Comparison of ENCODE assay signal across 9 cellular contexts in the genomic region with DNA sequence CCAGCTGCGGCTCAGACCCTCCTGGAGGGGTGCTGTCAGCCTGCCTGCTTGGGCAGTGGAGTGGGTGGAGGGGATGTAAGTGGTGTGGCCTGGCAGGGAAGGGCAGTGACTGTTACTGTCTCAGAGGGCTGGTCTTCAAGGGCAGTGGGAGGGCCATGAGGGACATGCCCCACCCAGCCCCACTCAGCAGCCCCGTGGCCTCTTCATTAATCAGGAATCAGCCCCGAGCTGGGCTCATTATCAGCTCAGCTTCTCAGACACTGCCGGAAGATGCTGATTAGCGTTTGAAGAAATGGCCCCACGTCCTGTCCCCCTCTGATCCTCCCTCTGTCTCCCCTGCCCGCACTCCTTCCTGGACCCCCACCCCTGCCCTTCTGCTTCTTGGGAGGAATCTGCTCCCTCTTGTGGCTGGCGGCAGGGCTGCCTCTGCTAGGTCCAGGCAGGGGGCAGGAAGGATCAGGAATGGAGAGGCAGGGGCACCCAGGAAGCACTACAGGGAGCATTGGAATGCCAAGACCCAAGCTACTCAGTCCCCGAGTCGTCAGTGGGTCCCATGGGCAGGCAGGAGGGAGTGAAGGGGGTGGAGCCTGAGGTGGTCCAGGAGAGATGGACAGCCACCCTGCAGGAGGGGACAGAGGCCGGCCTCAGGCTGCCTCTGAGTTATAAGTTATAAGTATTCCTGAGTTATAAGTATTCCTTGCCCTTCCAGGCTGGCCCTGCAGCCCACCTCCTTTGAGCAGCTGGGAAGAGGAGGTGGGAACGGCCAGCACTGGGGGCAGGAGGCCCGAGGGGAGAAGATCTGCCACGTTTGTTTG. TPM values are rescaled to one million over a fixed set of nuclear protein-coding genes. Genes with fewer than 3 reads are reported as not detected.
DNase-seq lines count a peak whose midpoint lies in the region; ATAC-seq and TF ChIP-seq lines count a peak whose summit lies in the region.
"Had no signal": no experiment of that assay in that cellular context is flagged by ENCODE, and none has a peak within 500 bp of the region (broad histone marks: within the 10 kb centered on the region; RNA-seq: fewer than 3 reads in every experiment).

No MANE protein-coding gene starts in this region.

- POLR2A ChIA-PET in PC-9 (lab: Charles Lee; ENCODE audit: unreplicated experiment), result interaction anchor here (0.6 to 1.2 kb wide), 4 partner anchors 10 to 133 kb away, joined by 3 to 6 read pairs (median 4); no protein-coding TSS in a partner anchor

- CTCF ChIA-PET in PC-9 (lab: Charles Lee), result interaction anchor here (0.5 to 1.5 kb wide), 11 partner anchors 11 to 119 kb away, joined by 3 to 9 read pairs (median 3); no protein-coding TSS in a partner anchor

- no TSS peak for BruUV-seq in PC-9 (replicated peaks; lab: Mats Ljungman, UMichigan)

- TF ChIP-seq CTCF in AG09319 (IDR thresholded peaks at IDR 0.05; ENCODE audit: low read depth, low read length) (peak; percentile 91), GM20000 (IDR thresholded peaks at IDR 0.05; ENCODE audit: extremely low read depth, missing control alignments) (peak; percentile 9), PC-9 (conservative IDR thresholded peaks at IDR 0.05) (peak; percentile 81), osteocyte (IDR thresholded peaks at IDR 0.05) (peak; percentile 81)

- H3K79me2 ChIP-seq in PC-9 (ENCODE audit: low read depth), result no peaks in the 10 kb centered on the region

- DNase-seq in AG09319 (ENCODE audit: extremely low read depth, low read depth) (no peak), GM20000 (ENCODE audit: low spot score) (no peak), PC-9 (peak in 1 of 2 experiments; percentile 64), erythroblast (lab: John Stamatoyannopoulos, UW) (peak; percentile 83 to 94), osteocyte (ENCODE audit: extremely low spot score, unreplicated experiment) (no peak)
- DNase-seq in stimulated activated CD4-positive, alpha-beta T cell treated with anti-CD3 and anti-CD28 coated beads, Interleukin-4, amount 100 ng/mL, for 24 hours, result no peak

- peak overlapping the region; percentile 11; the same call in 1 of the 2 replicates for H3K4me3 ChIP-seq in PC-9
- H3K4me3 ChIP-seq: lung had no signal

- H3F3A ChIP-seq in PC-9 (ENCODE audit: insufficient read depth, low read depth), result peaks cover 6% of the 10 kb centered on the region; the same call in 1 of the 2 replicates

- H4K20me1 ChIP-seq in PC-9 (ENCODE audit: insufficient read depth), result no peaks in the 10 kb centered on the region

- H3K36me3 Mint-ChIP-seq in osteocyte (ENCODE audit: unreplicated experiment), result no peaks in the 10 kb centered on the region

- no peaks in the 10 kb centered on the region for H3K36me3 ChIP-seq in PC-9 (ENCODE audit: low read depth)

- no peak for ATAC-seq in HG03139 (IDR thresholded peaks at IDR 0.05; ENCODE audit: unreplicated experiment)
- no peak for ATAC-seq in HG03432 (IDR thresholded peaks at IDR 0.05; ENCODE audit: unreplicated experiment)

- H3K27me3 ChIP-seq in PC-9 (ENCODE audit: insufficient read depth, low read depth), result peaks cover 24% of the 10 kb centered on the region

- no peaks in the 10 kb centered on the region for H3K9me2 ChIP-seq in PC-9 (ENCODE audit: insufficient read depth)

- peak overlapping the region; percentile 60 for H3K4me2 ChIP-seq in PC-9

- no peak overlapping the region for H3K27ac ChIP-seq in PC-9

- H3K9me3 ChIP-seq in PC-9 (ENCODE audit: insufficient read depth, low read depth), result no peaks in the 10 kb centered on the region

- no peak overlapping the region for H2AFZ ChIP-seq in PC-9

- intact Hi-C loops in PC-9 (cut with micrococcal nuclease; ENCODE audit: unreplicated experiment), result loop anchor here (1.0 to 5.0 kb wide), 2 partner anchors 23 to 64 kb away; a partner anchor contains a TSS

- peaks cover 25% of the 10 kb centered on the region for H3K27me3 Mint-ChIP-seq in osteocyte (ENCODE audit: unreplicated experiment)

- H3K27ac Mint-ChIP-seq in osteocyte (ENCODE audit: unreplicated experiment), result peak overlapping the region; percentile 38

- peak overlapping the region; percentile 31 for H3K4me3 Mint-ChIP-seq in osteocyte (ENCODE audit: unreplicated experiment)

- peaks cover 15% of the 10 kb centered on the region for H3K4me1 ChIP-seq in PC-9 (replicated peaks; ENCODE audit: insufficient read depth)

- no peak for TF ChIP-seq POLR2A in erythroblast (IDR thresholded peaks at IDR 0.05; ENCODE audit: low read length)

- no peaks in the 10 kb centered on the region for H3K9me3 Mint-ChIP-seq in osteocyte (ENCODE audit: unreplicated experiment)

- peaks cover 15% of the 10 kb centered on the region for H3K4me1 Mint-ChIP-seq in osteocyte (ENCODE audit: unreplicated experiment)

RNA-seq across cellular contexts. Expression of a gene that starts 7.0 kb away (rescaled TPM):
- 0.22 and 0.30 TPM in 2 replicates for total RNA-seq in PC-9 (2021)
- 0.11 and 0.13 TPM in 2 replicates for total RNA-seq in osteocyte

RNA-seq across cellular contexts. Expression of a gene that starts 22.3 kb away (rescaled TPM):
- total RNA-seq in PC-9 (2021) (78.2 and 89.7 TPM in 2 replicates), osteocyte (144 and 151 TPM in 2 replicates)

RNA-seq across cellular contexts. Expression of a gene that starts 22.6 kb away (rescaled TPM):
- total RNA-seq in PC-9 (2021) (3.6 and 5.8 TPM in 2 replicates), osteocyte (5.3 and 6.7 TPM in 2 replicates)

RNA-seq across cellular contexts. Expression of a gene that starts 22.6 kb away (rescaled TPM):
- 44.7 and 57.2 TPM in 2 replicates for total RNA-seq in PC-9 (2021)
- total RNA-seq in osteocyte, result 41.4 and 42.5 TPM in 2 replicates

RNA-seq across cellular contexts. Expression of a gene that starts 50.1 kb away (rescaled TPM):
- total RNA-seq in PC-9 (2021), result 110 and 161 TPM in 2 replicates
- 168 and 174 TPM in 2 replicates for total RNA-seq in osteocyte

Comparison
In these comparisons a context has a peak if more than half of its experiments do, and no peak if none do; other contexts are left out.
1. DNase-seq: peak in erythroblast (2 of 2); none in AG09319 (single experiment), GM20000 (single experiment), osteocyte (single experiment) and stimulated activated CD4-positive, alpha-beta T cell treated with anti-CD3 and anti-CD28 coated beads, Interleukin-4, amount 100 ng/mL, for 24 hours (single experiment).
2. CTCF ChIP-seq: peak in every context shown above with its lines; median percentile 91 in AG09319; 81 in PC-9; 81 in osteocyte; 9 in GM20000.